ENCODE assay signal across 14 cellular contexts in the genomic region with DNA sequence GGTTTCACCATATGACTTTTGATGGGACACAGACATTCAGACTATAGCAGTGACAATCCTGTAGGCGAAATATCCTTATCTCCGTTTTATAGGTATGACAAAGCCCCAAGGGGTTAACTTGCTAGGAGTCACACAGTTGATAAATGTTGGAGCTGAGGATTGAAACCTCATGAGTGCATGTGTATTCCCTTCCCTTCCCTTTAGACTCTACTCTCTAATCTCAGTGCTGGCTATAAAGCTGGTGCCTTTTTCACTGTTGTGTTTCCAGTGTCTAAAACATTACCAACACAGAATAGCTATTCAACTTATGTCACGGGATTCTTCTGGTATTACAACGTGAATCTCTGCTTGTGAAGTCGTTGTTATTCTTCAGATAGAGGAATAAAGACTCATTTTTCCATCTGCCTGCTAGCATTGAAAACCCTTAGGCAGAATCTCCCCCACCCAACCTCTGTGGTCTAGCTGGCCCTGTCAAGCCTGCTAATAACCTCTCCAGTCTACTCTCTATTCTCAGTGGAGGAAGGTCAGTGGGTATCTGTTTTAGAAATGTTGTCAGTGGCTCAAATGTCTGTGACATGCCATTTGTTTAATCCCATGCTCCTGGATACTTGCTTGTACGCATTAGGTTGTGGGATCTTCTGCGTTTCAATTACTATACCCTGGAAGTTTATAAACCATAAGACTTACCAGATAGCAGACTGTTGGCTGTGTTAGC.
"Had no signal": no experiment of that assay in that cellular context is flagged by ENCODE, and none has a peak within 500 bp of the region (broad histone marks: within the 10 kb centered on the region; RNA-seq: fewer than 3 reads in every experiment).

No MANE protein-coding gene starts in this region.

- DNase-seq: activated CD4-positive, alpha-beta T cell treated with anti-CD3 and anti-CD28 coated beads, Interleukin-2, amount 10 ng/mL, durations not matched to agents 7 days and 5 days; activated naive CD4-positive, alpha-beta T cell treated with Interleukin-2 at 50 U/mL for 16 hours; activated T-cell treated with anti-CD3 and anti-CD28 coated beads for 4 hours; anterior cingulate cortex; colonic mucosa; left lung; stimulated activated CD4-positive, alpha-beta T cell treated with anti-CD3 and anti-CD28 coated beads, Interleukin-4, amount 100 ng/mL, for 1 hour; stimulated activated naive CD4-positive, alpha-beta T cell treated with Interleukin-2 at 50 U/mL for 16 hours; SW 1271; transverse colon had no signal

- H3K27me3 Mint-ChIP-seq: activated CD4-positive, alpha-beta T cell treated with anti-CD3 and anti-CD28 coated beads, Interleukin-2, amount 10 ng/mL, durations not matched to agents 7 days and 5 days; natural killer cell treated with Interleukin-12 subunit alpha and Interleukin-12 subunit beta and Interleukin-15 and Interleukin-18, amount 100 ng/mL, for 72 hours had no signal

- H3K27ac Mint-ChIP-seq: activated CD4-positive, alpha-beta T cell treated with anti-CD3 and anti-CD28 coated beads, Interleukin-2, amount 10 ng/mL, durations not matched to agents 7 days and 5 days; natural killer cell treated with Interleukin-12 subunit alpha and Interleukin-12 subunit beta and Interleukin-15 and Interleukin-18, amount 100 ng/mL, for 72 hours; T-helper 2 cell treated with Interferon-gamma antibody and Interleukin-4, amounts not matched to agents 5 μg/mL and 100 μg/mL, for 36 hours had no signal

- H3K4me1 ChIP-seq: colonic mucosa, left lung had no signal

- H3K36me3 Mint-ChIP-seq: natural killer cell treated with Interleukin-12 subunit alpha and Interleukin-12 subunit beta and Interleukin-15 and Interleukin-18, amount 100 ng/mL, for 72 hours had no signal

- H3K27me3 ChIP-seq: colonic mucosa, hepatocyte, left lung, transverse colon had no signal

- H2AFZ ChIP-seq: hepatocyte had no signal

- H3K9me3 ChIP-seq: colonic mucosa, left lung, transverse colon had no signal

- H3K4me3 Mint-ChIP-seq: activated CD4-positive, alpha-beta T cell treated with anti-CD3 and anti-CD28 coated beads, Interleukin-2, amount 10 ng/mL, durations not matched to agents 7 days and 5 days; natural killer cell treated with Interleukin-12 subunit alpha and Interleukin-12 subunit beta and Interleukin-15 and Interleukin-18, amount 100 ng/mL, for 72 hours had no signal

- H3K27ac ChIP-seq: colonic mucosa, hepatocyte, left lung, transverse colon had no signal

- FAIRE-seq: endometrium had no signal

- H3K4me2 ChIP-seq: hepatocyte had no signal

- H3K36me3 ChIP-seq: colonic mucosa, left lung, transverse colon had no signal

- H3K4me3 ChIP-seq: colonic mucosa, hepatocyte, left lung, transverse colon had no signal

- H3K9me3 Mint-ChIP-seq: activated CD4-positive, alpha-beta T cell treated with anti-CD3 and anti-CD28 coated beads, Interleukin-2, amount 10 ng/mL, durations not matched to agents 7 days and 5 days; natural killer cell treated with Interleukin-12 subunit alpha and Interleukin-12 subunit beta and Interleukin-15 and Interleukin-18, amount 100 ng/mL, for 72 hours; T-helper 2 cell treated with Interferon-gamma antibody and Interleukin-4, amounts not matched to agents 5 μg/mL and 100 μg/mL, for 36 hours had no signal
